9 cellular contexts compared by ENCODE assay signal in the genomic region with DNA sequence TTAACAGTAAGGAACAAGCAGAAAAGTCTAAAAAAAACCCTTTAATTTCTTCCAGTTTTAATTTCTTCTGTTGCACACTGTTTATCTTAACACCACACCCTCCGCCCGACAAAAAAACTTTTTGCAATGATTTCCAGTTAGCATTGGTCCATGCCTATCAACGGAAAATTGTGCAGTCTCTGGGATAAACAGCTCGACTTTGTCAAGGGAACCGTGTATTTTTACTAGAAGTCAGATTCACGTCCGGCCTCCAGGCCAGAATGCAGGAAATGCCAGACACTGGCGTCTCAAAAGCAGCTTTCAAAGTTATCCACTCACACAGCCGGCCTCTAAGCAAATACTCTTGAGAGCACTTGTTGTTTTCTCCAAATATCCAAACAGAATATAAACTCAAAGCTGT. TPM values are rescaled to one million over a fixed set of nuclear protein-coding genes. Genes with fewer than 3 reads are reported as not detected.
A peak's percentile ranks its signal among the peaks of the same experiment; 100 is the strongest.
DNase-seq lines count a peak whose midpoint lies in the region; ATAC-seq and TF ChIP-seq lines count a peak whose summit lies in the region.
"Had no signal": no experiment of that assay in that cellular context is flagged by ENCODE, and none has a peak within 500 bp of the region (broad histone marks: within the 10 kb centered on the region; RNA-seq: fewer than 3 reads in every experiment).

No MANE protein-coding gene starts in this region.

- POLR2A ChIA-PET in CD8-positive, alpha-beta T cell (lab: Charles Lee), result interaction anchor here (0.8 to 2.3 kb wide), 3 partner anchors 26 to 265 kb away, joined by 3 to 11 read pairs (median 8); a partner anchor contains a TSS
- POLR2A ChIA-PET in T-cell (lab: Charles Lee), result interaction anchor here in 1 of 2 donors (0.6 kb wide), 2 partner anchors 39 to 1860 kb away, joined by 6 to 7 read pairs; no protein-coding TSS in a partner anchor
- POLR2A ChIA-PET in HEK293T (lab: Yijun Ruan, JAX), result no interaction called here

- TF ChIP-seq CTCF in CD8-positive, alpha-beta T cell (IDR thresholded peaks at IDR 0.05), result no peak
- TF ChIP-seq CTCF in osteocyte (IDR thresholded peaks at IDR 0.05), result no peak

- no peaks in the 10 kb centered on the region for H3K9me3 Mint-ChIP-seq in CD8-positive, alpha-beta T cell
- H3K9me3 Mint-ChIP-seq in T-cell (peaks cover 0 to 2% (median 0%) of the 10 kb centered on the region in 3 donors), osteocyte (ENCODE audit: unreplicated experiment) (peaks cover 3% of the 10 kb centered on the region)

- peaks cover 75% of the 10 kb centered on the region for H3K4me1 Mint-ChIP-seq in CD8-positive, alpha-beta T cell (ENCODE audit: low read depth)
- H3K4me1 Mint-ChIP-seq in T-cell (peaks cover 61 to 69% (median 62%) of the 10 kb centered on the region in 3 donors), osteocyte (ENCODE audit: unreplicated experiment) (peaks cover 32% of the 10 kb centered on the region)

- peaks cover 53% of the 10 kb centered on the region for H3K36me3 Mint-ChIP-seq in CD8-positive, alpha-beta T cell
- peaks cover 46% of the 10 kb centered on the region for H3K36me3 Mint-ChIP-seq in T-cell
- H3K36me3 Mint-ChIP-seq in osteocyte (ENCODE audit: unreplicated experiment), result peaks cover 31% of the 10 kb centered on the region

- peaks cover 76% of the 10 kb centered on the region for H3K4me1 ChIP-seq in CD8-positive, alpha-beta T cell (ENCODE audit: insufficient read depth, low read length)

- peak overlapping the region; percentile 24 for H3K27ac ChIP-seq in CD8-positive, alpha-beta T cell (ENCODE audit: low read depth, low read length)

- no peak for ATAC-seq in CD8-positive, alpha-beta T cell
- ATAC-seq in T-cell (replicated peaks in 1 of 4), result no peak

- DNase-seq in CD8-positive, alpha-beta T cell, result no peak
- DNase-seq in T-cell, result no peak
- DNase-seq in fibroblast of peridontal ligament (ENCODE audit: extremely low read depth), result peak; percentile 55
- no peak for DNase-seq in osteocyte (ENCODE audit: extremely low spot score, unreplicated experiment)
- no peak for DNase-seq in OCI-M2 (lab: John Stamatoyannopoulos, UW; ENCODE audit: unreplicated experiment)
- no peak for DNase-seq in HEK293T (ENCODE audit: extremely low spot score)
- DNase-seq in EL, result no peak
- no peak for DNase-seq in NCI-H1105 treated with DMSO at 0.1 percent for 48 hours (lab: John Stamatoyannopoulos, UW)
- DNase-seq: NCI-H524 had no signal

- H3K27me3 ChIP-seq in CD8-positive, alpha-beta T cell (ENCODE audit: insufficient read depth, low read length), result no peaks in the 10 kb centered on the region

- no peaks in the 10 kb centered on the region for H3K27me3 Mint-ChIP-seq in CD8-positive, alpha-beta T cell (ENCODE audit: low read depth)
- H3K27me3 Mint-ChIP-seq in T-cell (no peaks in the 10 kb centered on the region), osteocyte (ENCODE audit: unreplicated experiment) (no peaks in the 10 kb centered on the region)

- CTCF ChIA-PET in CD8-positive, alpha-beta T cell (lab: Charles Lee), result interaction anchor here (1.1 kb wide), 1 partner anchor 9 kb away, joined by 3 read pairs; no protein-coding TSS in a partner anchor
- CTCF ChIA-PET in T-cell (lab: Charles Lee) (interaction anchor here in 1 of 2 donors (0.6 kb wide), 1 partner anchor 10 kb away, joined by 3 read pairs; no protein-coding TSS in a partner anchor), HEK293T (lab: Yijun Ruan, JAX) (interaction anchor here (0.6 to 1.0 kb wide), 2 partner anchors 9 to 21 kb away, joined by 3 read pairs; no protein-coding TSS in a partner anchor)

- H3K9me3 ChIP-seq in CD8-positive, alpha-beta T cell (ENCODE audit: low read length), result no peaks in the 10 kb centered on the region

- peaks cover 19% of the 10 kb centered on the region for H3K36me3 ChIP-seq in CD8-positive, alpha-beta T cell (ENCODE audit: insufficient read depth, low read length)

- intact Hi-C loops in CD8-positive, alpha-beta T cell (cut with DNase I, micrococcal nuclease), result no loop called here

- H3K4me3 ChIP-seq in CD8-positive, alpha-beta T cell (ENCODE audit: low read depth, low read length), result no peak overlapping the region

- H3K4me3 Mint-ChIP-seq in CD8-positive, alpha-beta T cell, result no peak overlapping the region
- H3K4me3 Mint-ChIP-seq in T-cell (peak overlapping the region in 1 of 3 donors; percentile 53), osteocyte (ENCODE audit: unreplicated experiment) (no peak overlapping the region)

- peak overlapping the region; percentile 90 for H3K27ac Mint-ChIP-seq in CD8-positive, alpha-beta T cell
- H3K27ac Mint-ChIP-seq in T-cell (peak overlapping the region; percentile 90 to 98), osteocyte (ENCODE audit: unreplicated experiment) (peak overlapping the region; percentile 69)

TF ChIP-seq in HEK293T, 16 proteins besides CTCF, POLR2A, EP300 and RAD21:
- TF ChIP-seq ELF4 (IDR thresholded peaks at IDR 0.05) (no peak), SUZ12 (IDR thresholded peaks at IDR 0.05) (no peak), LEF1 (IDR thresholded peaks at IDR 0.05; ENCODE audit: borderline replicate concordance) (no peak), SP1 (IDR thresholded peaks at IDR 0.05) (no peak), CTBP1 (IDR thresholded peaks at IDR 0.05; ENCODE audit: borderline replicate concordance) (no peak), L3MBTL2 (conservative IDR thresholded peaks at IDR 0.05) (no peak), HDGF (IDR thresholded peaks at IDR 0.05; ENCODE audit: borderline replicate concordance) (no peak), ZNF384 (IDR thresholded peaks at IDR 0.05) (no peak), ARNT (IDR thresholded peaks at IDR 0.05) (no peak), NFRKB (IDR thresholded peaks at IDR 0.05) (no peak), BHLHE40 (IDR thresholded peaks at IDR 0.05; ENCODE audit: borderline replicate concordance) (no peak), FOXM1 (IDR thresholded peaks at IDR 0.05; ENCODE audit: borderline replicate concordance) (no peak), FOXA1 (IDR thresholded peaks at IDR 0.05) (no peak), TARDBP (IDR thresholded peaks at IDR 0.05) (no peak)
- TF ChIP-seq, protein P1, sequence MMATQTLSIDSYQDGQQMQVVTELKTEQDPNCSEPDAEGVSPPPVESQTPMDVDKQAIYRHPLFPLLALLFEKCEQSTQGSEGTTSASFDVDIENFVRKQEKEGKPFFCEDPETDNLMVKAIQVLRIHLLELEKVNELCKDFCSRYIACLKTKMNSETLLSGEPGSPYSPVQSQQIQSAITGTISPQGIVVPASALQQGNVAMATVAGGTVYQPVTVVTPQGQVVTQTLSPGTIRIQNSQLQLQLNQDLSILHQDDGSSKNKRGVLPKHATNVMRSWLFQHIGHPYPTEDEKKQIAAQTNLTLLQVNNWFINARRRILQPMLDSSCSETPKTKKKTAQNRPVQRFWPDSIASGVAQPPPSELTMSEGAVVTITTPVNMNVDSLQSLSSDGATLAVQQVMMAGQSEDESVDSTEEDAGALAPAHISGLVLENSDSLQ (IDR thresholded peaks at IDR 0.05), result no peak

RNA-seq across cellular contexts. Expression of a gene that starts 0.4 kb away (rescaled TPM):
- under 1 TPM in 1 of 2 experiments, not detected in 1; 0.17 TPM for total RNA-seq in CD8-positive, alpha-beta T cell
- total RNA-seq in T-cell (under 1 TPM; 0.10 to 0.35 (median 0.18) TPM), osteocyte (not detected in 2 replicates)

RNA-seq across cellular contexts. Expression of a gene that starts 36.6 kb away (rescaled TPM):
- 100 to 1,000 TPM; 341 to 347 TPM for total RNA-seq in CD8-positive, alpha-beta T cell
- total RNA-seq in T-cell (100 to 1,000 TPM; 340 to 396 (median 363) TPM), osteocyte (194 TPM in 2 replicates)

RNA-seq across cellular contexts. Expression of a gene that starts 50.9 kb away (rescaled TPM):
- not detected for total RNA-seq in CD8-positive, alpha-beta T cell
- not detected for total RNA-seq in T-cell
- total RNA-seq in osteocyte, result not detected in 2 replicates
